22 cellular contexts compared by ENCODE assay signal in genomic region chr3:147574622-147575021, GRCh38.
A peak's percentile ranks its signal among the peaks of the same experiment; 100 is the strongest.
DNase-seq lines count a peak whose midpoint lies in the region; ATAC-seq, FAIRE-seq and TF ChIP-seq lines count a peak whose summit lies in the region.
"Had no signal": no experiment of that assay in that cellular context is flagged by ENCODE, and none has a peak within 500 bp of the region (broad histone marks: within the 10 kb centered on the region; RNA-seq: fewer than 3 reads in every experiment).

No MANE protein-coding gene starts in this region.

- H2BK5ac ChIP-seq in neuronal stem cell (ENCODE audit: low read length): no peak overlapping the region

- H3K27me3 Mint-ChIP-seq in astrocyte (ENCODE audit: low read depth, unreplicated experiment): no peaks in the 10 kb centered on the region
- H3K27me3 Mint-ChIP-seq in activated T-helper 17 cell treated with anti-CD3 and anti-CD28 coated beads, Interleukin-2, amount 50 U/mL, for 72 hours: no peaks in the 10 kb centered on the region
- H3K27me3 Mint-ChIP-seq: CD8-positive, alpha-beta memory T cell; T-cell had no signal

- peaks cover 3% of the 10 kb centered on the region for H3K4me1 Mint-ChIP-seq in astrocyte (ENCODE audit: low read depth, unreplicated experiment)
- H3K4me1 Mint-ChIP-seq in activated T-helper 17 cell treated with anti-CD3 and anti-CD28 coated beads, Interleukin-2, amount 50 U/mL, for 72 hours: no peaks in the 10 kb centered on the region
- H3K4me1 Mint-ChIP-seq: CD8-positive, alpha-beta memory T cell; T-cell had no signal

- no peak overlapping the region for H2BK15ac ChIP-seq in neuronal stem cell (ENCODE audit: low read length)

- DNase-seq in DMS114 treated with DMSO at 0.1 percent for 48 hours (lab: John Stamatoyannopoulos, UW; ENCODE audit: unreplicated experiment) (peak; percentile 77), NCI-H1105 (lab: John Stamatoyannopoulos, UW) (peak; percentile 12), astrocyte (ENCODE audit: low read depth) (no peak), neuronal stem cell (ENCODE audit: low spot score) (no peak), NCI-H82 (lab: John Stamatoyannopoulos, UW) (no peak), left ventricle myocardium inferior (no peak)
- DNase-seq: CD8-positive, alpha-beta memory T cell; DMS53; HCEC 1CT; MM.1S; NCI-H1048; NCI-H1436 treated with DMSO at 0.1 percent for 48 hours; NCI-H1930; NCI-H226; NCI-H524 treated with DMSO at 0.1 percent for 48 hours; PC-3; SIG-M5; T-cell had no signal

- H3K9me3 ChIP-seq in astrocyte (ENCODE audit: insufficient read depth, low read depth, low read length): no peaks in the 10 kb centered on the region
- no peaks in the 10 kb centered on the region for H3K9me3 ChIP-seq in neuronal stem cell (replicated peaks in 1 of 2; ENCODE audit: control insufficient read depth in 2 of 2, insufficient read depth in 1 of 2, low read depth in 1 of 2, low read length in 2 of 2)
- no peaks in the 10 kb centered on the region for H3K9me3 ChIP-seq in left ventricle myocardium inferior (replicated peaks)

- no peak overlapping the region for H3K23ac ChIP-seq in neuronal stem cell (ENCODE audit: low read depth, low read length, poor library complexity)

- H4K91ac ChIP-seq in neuronal stem cell (ENCODE audit: low read depth, low read length, poor library complexity): no peak overlapping the region

- H3K27ac Mint-ChIP-seq in astrocyte (ENCODE audit: unreplicated experiment): no peak overlapping the region
- no peak overlapping the region for H3K27ac Mint-ChIP-seq in activated T-helper 17 cell treated with anti-CD3 and anti-CD28 coated beads, Interleukin-2, amount 50 U/mL, for 72 hours
- H3K27ac Mint-ChIP-seq: CD8-positive, alpha-beta memory T cell; T-cell had no signal

- no peak overlapping the region for H3K4me3 Mint-ChIP-seq in astrocyte (ENCODE audit: unreplicated experiment)
- H3K4me3 Mint-ChIP-seq in activated T-helper 17 cell treated with anti-CD3 and anti-CD28 coated beads, Interleukin-2, amount 50 U/mL, for 72 hours: no peak overlapping the region
- H3K4me3 Mint-ChIP-seq: CD8-positive, alpha-beta memory T cell; T-cell had no signal

- no peak overlapping the region for H2AK5ac ChIP-seq in neuronal stem cell (ENCODE audit: low read depth, low read length)

- H3K18ac ChIP-seq in neuronal stem cell (ENCODE audit: low read length): no peak overlapping the region

- FAIRE-seq in astrocyte (lab: Jason Lieb, UNC): peak; percentile 26
- FAIRE-seq: A204.1 had no signal

- ATAC-seq in activated T-helper 17 cell treated with anti-CD3 and anti-CD28 coated beads, Interleukin-2, amount 50 U/mL, for 72 hours (replicated peaks): no peak
- no peak for ATAC-seq in GM21367 (IDR thresholded peaks at IDR 0.05; ENCODE audit: unreplicated experiment)
- ATAC-seq: PC-3, T-cell had no signal

- H2BK120ac ChIP-seq in neuronal stem cell (ENCODE audit: low read depth, low read length): no peak overlapping the region

- TF ChIP-seq CTCF in astrocyte (IDR thresholded peaks at IDR 0.05; ENCODE audit: insufficient read depth, low read depth, low read length) (no peak), left ventricle myocardium inferior (IDR thresholded peaks at IDR 0.05; ENCODE audit: borderline replicate concordance) (no peak)

- H4K8ac ChIP-seq in neuronal stem cell (ENCODE audit: low read depth, low read length): no peak overlapping the region

- H3K36me3 ChIP-seq in astrocyte (ENCODE audit: insufficient read depth, low read length): no peaks in the 10 kb centered on the region
- no peaks in the 10 kb centered on the region for H3K36me3 ChIP-seq in neuronal stem cell (replicated peaks in 1 of 2; ENCODE audit: control insufficient read depth in 2 of 2, insufficient read depth in 2 of 2, low read length in 2 of 2)
- H3K36me3 ChIP-seq in left ventricle myocardium inferior: no peaks in the 10 kb centered on the region

- H3K4ac ChIP-seq in neuronal stem cell (ENCODE audit: low read length): no peak overlapping the region

- H3K4me2 ChIP-seq in astrocyte (ENCODE audit: low read length) (no peak overlapping the region), neuronal stem cell (ENCODE audit: insufficient read depth, low read length, poor library complexity, severe bottlenecking) (no peak overlapping the region)

- H3K4me1 ChIP-seq in astrocyte (ENCODE audit: insufficient read depth, low read length): no peaks in the 10 kb centered on the region
- no peaks in the 10 kb centered on the region for H3K4me1 ChIP-seq in neuronal stem cell (ENCODE audit: control insufficient read depth in 2 of 2, insufficient read depth in 1 of 2, low read depth in 1 of 2, low read length in 2 of 2)
- no peaks in the 10 kb centered on the region for H3K4me1 ChIP-seq in left ventricle myocardium inferior

- H3K27ac ChIP-seq in astrocyte (ENCODE audit: low read depth, low read length): no peak overlapping the region
- no peak overlapping the region for H3K27ac ChIP-seq in neuronal stem cell (replicated peaks; ENCODE audit: low read length)
- no peak overlapping the region for H3K27ac ChIP-seq in left ventricle myocardium inferior (replicated peaks)
- H3K27ac ChIP-seq: C4-2B had no signal

- no peaks in the 10 kb centered on the region for H4K20me1 ChIP-seq in astrocyte (ENCODE audit: insufficient read depth, low read length)

- H3K4me3 ChIP-seq in astrocyte (ENCODE audit: insufficient read depth, low read depth, low read length) (no peak overlapping the region), neuronal stem cell (ENCODE audit: low read length in 2 of 2) (no peak overlapping the region), left ventricle myocardium inferior (no peak overlapping the region)

- WGBS in neuronal stem cell (ENCODE audit: extremely low coverage in 2 of 2, insufficient read length in 2 of 2, insufficient replicate concordance in 1 of 2), 2 donors: no CpG with 5 or more reads among the region's 1 CpG

- no peaks in the 10 kb centered on the region for H3K9me3 Mint-ChIP-seq in astrocyte (ENCODE audit: unreplicated experiment)
- peaks cover 30% of the 10 kb centered on the region for H3K9me3 Mint-ChIP-seq in activated T-helper 17 cell treated with anti-CD3 and anti-CD28 coated beads, Interleukin-2, amount 50 U/mL, for 72 hours

- H2BK12ac ChIP-seq in neuronal stem cell (ENCODE audit: low read length): no peak overlapping the region

- H3K27me3 ChIP-seq in astrocyte (ENCODE audit: insufficient read depth, low read length) (no peaks in the 10 kb centered on the region), neuronal stem cell (ENCODE audit: control insufficient read depth in 3 of 3, insufficient read depth in 3 of 3, low read depth in 1 of 3, low read length in 3 of 3) (no peaks in the 10 kb centered on the region), left ventricle myocardium inferior (ENCODE audit: low read depth) (no peaks in the 10 kb centered on the region)

- intact Hi-C loops in left ventricle myocardium inferior (cut with micrococcal nuclease): no loop called here

- H3K79me1 ChIP-seq in neuronal stem cell (ENCODE audit: low read depth, low read length): no peaks in the 10 kb centered on the region

- no peak overlapping the region for H3K9ac ChIP-seq in astrocyte (ENCODE audit: low read length)
- no peak overlapping the region for H3K9ac ChIP-seq in neuronal stem cell (ENCODE audit: low read depth, low read length, poor library complexity)

- H2AFZ ChIP-seq in astrocyte (ENCODE audit: low read depth, low read length): no peak overlapping the region
- H2AFZ ChIP-seq in neuronal stem cell (ENCODE audit: low read length): peak overlapping the region; percentile 24

- no peak overlapping the region for H3K14ac ChIP-seq in neuronal stem cell (ENCODE audit: low read length)

- no peaks in the 10 kb centered on the region for H3K36me3 Mint-ChIP-seq in astrocyte (ENCODE audit: low read depth, unreplicated experiment)
- no peaks in the 10 kb centered on the region for H3K36me3 Mint-ChIP-seq in activated T-helper 17 cell treated with anti-CD3 and anti-CD28 coated beads, Interleukin-2, amount 50 U/mL, for 72 hours (ENCODE audit: low read depth)
- H3K36me3 Mint-ChIP-seq: CD8-positive, alpha-beta memory T cell; T-cell had no signal

- H3K79me2 ChIP-seq in astrocyte (ENCODE audit: insufficient read depth, low read length): no peaks in the 10 kb centered on the region

Comparison
In these comparisons a context has a peak if more than half of its experiments do, and no peak if none do; other contexts are left out.
1. DNase-seq: peak in DMS114 treated with DMSO at 0.1 percent for 48 hours (single experiment) and NCI-H1105 (single experiment); none in astrocyte (single experiment), neuronal stem cell (single experiment), NCI-H82 (single experiment) and left ventricle myocardium inferior (single experiment).